In genomic region chr2:155689791-155690190, GRCh38 we compare ENCODE assay signal across 16 cellular contexts.
"Had no signal": no experiment of that assay in that cellular context is flagged by ENCODE, and none has a peak within 500 bp of the region (broad histone marks: within the 10 kb centered on the region; RNA-seq: fewer than 3 reads in every experiment).

No MANE protein-coding gene starts in this region.

- H3K36me3 ChIP-seq: gastroesophageal sphincter, lower lobe of right lung, right atrium auricular region, suprapubic skin had no signal

- H3K27ac ChIP-seq: gastroesophageal sphincter, lower lobe of right lung, right atrium auricular region, suprapubic skin had no signal

- H3K27me3 ChIP-seq: gastroesophageal sphincter, right atrium auricular region, suprapubic skin had no signal

- DNase-seq: activated B cell treated with CpG ODN at 0.5 μM for 24 hours; activated CD4-positive, alpha-beta memory T cell treated with anti-CD3 and anti-CD28 coated beads for 36 hours; activated CD4-positive, alpha-beta T cell treated with anti-CD3 and anti-CD28 coated beads for 4 hours; activated T-cell treated with anti-CD3 and anti-CD28 coated beads for 4 hours; amniotic stem cell; endodermal cell; erythroblast; left cardiac atrium; lower lobe of right lung; nephron progenitor cell; stimulated activated naive CD8-positive, alpha-beta T cell treated with anti-CD3 and anti-CD28 coated beads, Interleukin-15, Interleukin-2, amounts not matched to agents 100 U/mL and 50 U/mL, for 24 hours; T-helper 1 cell; T-helper 9 cell had no signal

- H3K4me3 ChIP-seq: gastroesophageal sphincter, lower lobe of right lung, right atrium auricular region, suprapubic skin had no signal

- ATAC-seq: gastroesophageal sphincter; left cardiac atrium; lower lobe of right lung; stimulated activated naive CD8-positive, alpha-beta T cell treated with anti-CD3 and anti-CD28 coated beads, Interleukin-15, Interleukin-2, amounts not matched to agents 100 U/mL and 50 U/mL, for 24 hours had no signal

- H3K9me3 ChIP-seq: gastroesophageal sphincter, lower lobe of right lung, right atrium auricular region, suprapubic skin had no signal
